In the genomic region with DNA sequence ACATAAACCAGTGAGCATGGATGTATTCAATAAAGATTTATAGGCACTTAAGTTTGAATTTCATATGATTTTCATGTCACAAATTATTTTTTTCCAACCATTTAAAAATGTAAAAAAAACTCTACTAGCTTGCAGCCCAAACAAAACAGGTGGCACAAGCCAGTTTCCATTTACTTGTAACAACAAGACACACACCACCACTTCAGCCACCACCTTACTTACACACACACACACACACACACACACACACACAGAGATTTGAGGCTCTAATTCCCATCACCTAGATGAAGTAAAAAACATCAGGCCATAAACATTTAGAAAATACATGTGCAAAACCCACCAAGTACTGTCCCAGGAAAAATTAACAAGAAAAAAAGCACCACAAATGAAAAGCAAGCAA, we compare ENCODE assay signal across 26 cellular contexts.
"Had no signal": no experiment of that assay in that cellular context is flagged by ENCODE, and none has a peak within 500 bp of the region (broad histone marks: within the 10 kb centered on the region; RNA-seq: fewer than 3 reads in every experiment).

No MANE protein-coding gene starts in this region.

- H3K27me3 ChIP-seq: adrenal gland, body of pancreas had no signal

- H3K9me3 Mint-ChIP-seq: activated CD4-positive, alpha-beta memory T cell treated with anti-CD3 and anti-CD28 coated beads, Interleukin-2, amount 10 ng/mL, durations not matched to agents 7 days and 5 days; activated CD4-positive, alpha-beta T cell treated with anti-CD3 and anti-CD28 coated beads, Interleukin-2, amount 10 ng/mL, durations not matched to agents 7 days and 5 days; activated naive CD8-positive, alpha-beta T cell treated with anti-CD3 and anti-CD28 coated beads for 36 hours; activated naive CD8-positive, alpha-beta T cell treated with anti-CD3 and anti-CD28 coated beads, Interleukin-2, amount 50 U/mL, for 24 hours; activated T-cell treated with anti-CD3 and anti-CD28 coated beads, Interleukin-2, amount 50 U/mL, for 24 hours had no signal

- H3K27ac ChIP-seq: adrenal gland, body of pancreas, epithelial cell of prostate had no signal

- ATAC-seq: activated naive CD8-positive, alpha-beta T cell treated with anti-CD3 and anti-CD28 coated beads, Interleukin-2, amount 50 U/mL, for 24 hours; activated T-cell treated with anti-CD3 and anti-CD28 coated beads, Interleukin-2, amount 50 U/mL, for 72 hours; body of pancreas had no signal

- H3K4me3 Mint-ChIP-seq: activated CD4-positive, alpha-beta memory T cell treated with anti-CD3 and anti-CD28 coated beads, Interleukin-2, amount 10 ng/mL, durations not matched to agents 7 days and 5 days; activated CD4-positive, alpha-beta T cell treated with anti-CD3 and anti-CD28 coated beads, Interleukin-2, amount 10 ng/mL, durations not matched to agents 7 days and 5 days; activated naive CD8-positive, alpha-beta T cell treated with anti-CD3 and anti-CD28 coated beads for 36 hours; activated naive CD8-positive, alpha-beta T cell treated with anti-CD3 and anti-CD28 coated beads, Interleukin-2, amount 50 U/mL, for 24 hours; activated T-cell treated with anti-CD3 and anti-CD28 coated beads, Interleukin-2, amount 50 U/mL, for 24 hours; activated T-cell treated with anti-CD3 and anti-CD28 coated beads, Interleukin-2, amount 50 U/mL, for 72 hours had no signal

- H3K4me3 ChIP-seq: adrenal gland, body of pancreas had no signal

- H3K4me1 ChIP-seq: adrenal gland, body of pancreas had no signal

- H3K36me3 ChIP-seq: adrenal gland had no signal

- H3K9me3 ChIP-seq: adrenal gland, body of pancreas had no signal

- DNase-seq: activated CD4-positive, alpha-beta memory T cell treated with anti-CD3 and anti-CD28 coated beads, Interleukin-2, amount 10 ng/mL, durations not matched to agents 7 days and 5 days; activated CD4-positive, alpha-beta T cell treated with anti-CD3 and anti-CD28 coated beads for 4 hours; activated CD4-positive, alpha-beta T cell treated with anti-CD3 and anti-CD28 coated beads, Interleukin-2, amount 10 ng/mL, durations not matched to agents 7 days and 5 days; activated CD4-positive, alpha-beta T cell treated with anti-CD3 and anti-CD28 coated beads, Interleukin-2, amount 50 U/mL, for 4 hours; activated CD4-positive, CD25-positive, alpha-beta regulatory T cell; activated CD4-positive, CD25-positive, alpha-beta regulatory T cell treated with anti-CD3 and anti-CD28 coated beads, Interleukin-2, amount 50 U/mL, for 72 hours; activated CD8-positive, alpha-beta memory T cell treated with anti-CD3 and anti-CD28 coated beads, Interleukin-2, amount 50 U/mL, for 48 hours; activated gamma-delta T cell; activated naive CD4-positive, alpha-beta T cell; activated naive CD4-positive, alpha-beta T cell treated with anti-CD3 and anti-CD28 coated beads, Interleukin-2, amount 50 U/mL, for 16 hours; activated naive CD8-positive, alpha-beta T cell treated with anti-CD3 and anti-CD28 coated beads for 36 hours; activated naive CD8-positive, alpha-beta T cell treated with anti-CD3 and anti-CD28 coated beads, Interleukin-2, amount 50 U/mL, for 24 hours; activated T-cell treated with anti-CD3 and anti-CD28 coated beads for 4 hours; activated T-cell treated with anti-CD3 and anti-CD28 coated beads, Interleukin-2, amount 50 U/mL, for 24 hours; activated T-cell treated with anti-CD3 and anti-CD28 coated beads, Interleukin-2, amount 50 U/mL, for 72 hours; adrenal gland; amygdala; aorta; body of pancreas; caudate nucleus; cortex of kidney; effector CD8-positive, alpha-beta T cell; foreskin fibroblast; head of caudate nucleus; T-helper 2 cell had no signal

- H3K27ac Mint-ChIP-seq: activated CD4-positive, alpha-beta memory T cell treated with anti-CD3 and anti-CD28 coated beads, Interleukin-2, amount 10 ng/mL, durations not matched to agents 7 days and 5 days; activated CD4-positive, alpha-beta T cell treated with anti-CD3 and anti-CD28 coated beads, Interleukin-2, amount 10 ng/mL, durations not matched to agents 7 days and 5 days; activated naive CD8-positive, alpha-beta T cell treated with anti-CD3 and anti-CD28 coated beads for 36 hours; activated naive CD8-positive, alpha-beta T cell treated with anti-CD3 and anti-CD28 coated beads, Interleukin-2, amount 50 U/mL, for 24 hours; activated T-cell treated with anti-CD3 and anti-CD28 coated beads, Interleukin-2, amount 50 U/mL, for 24 hours; activated T-cell treated with anti-CD3 and anti-CD28 coated beads, Interleukin-2, amount 50 U/mL, for 72 hours had no signal

- H3K27me3 Mint-ChIP-seq: activated CD4-positive, alpha-beta memory T cell treated with anti-CD3 and anti-CD28 coated beads, Interleukin-2, amount 10 ng/mL, durations not matched to agents 7 days and 5 days; activated CD4-positive, alpha-beta T cell treated with anti-CD3 and anti-CD28 coated beads, Interleukin-2, amount 10 ng/mL, durations not matched to agents 7 days and 5 days; activated naive CD8-positive, alpha-beta T cell treated with anti-CD3 and anti-CD28 coated beads for 36 hours; activated naive CD8-positive, alpha-beta T cell treated with anti-CD3 and anti-CD28 coated beads, Interleukin-2, amount 50 U/mL, for 24 hours; activated T-cell treated with anti-CD3 and anti-CD28 coated beads, Interleukin-2, amount 50 U/mL, for 24 hours had no signal

- H3K4me1 Mint-ChIP-seq: activated CD4-positive, alpha-beta memory T cell treated with anti-CD3 and anti-CD28 coated beads, Interleukin-2, amount 10 ng/mL, durations not matched to agents 7 days and 5 days; activated CD4-positive, alpha-beta T cell treated with anti-CD3 and anti-CD28 coated beads, Interleukin-2, amount 10 ng/mL, durations not matched to agents 7 days and 5 days; activated naive CD8-positive, alpha-beta T cell treated with anti-CD3 and anti-CD28 coated beads, Interleukin-2, amount 50 U/mL, for 24 hours had no signal
